Comparison of ENCODE assay signal across 8 cellular contexts in genomic region chr7:105352018-105352612, GRCh38. TPM values are rescaled to one million over a fixed set of nuclear protein-coding genes. Genes with fewer than 3 reads are reported as not detected.
A peak's percentile ranks its signal among the peaks of the same experiment; 100 is the strongest.
DNase-seq lines count a peak whose midpoint lies in the region; ATAC-seq and TF ChIP-seq lines count a peak whose summit lies in the region.

No MANE protein-coding gene starts in this region.

- H3K36me3 ChIP-seq in A673 (ENCODE audit: insufficient read depth, low read length, poor library complexity, severe bottlenecking) (no peaks in the 10 kb centered on the region), kidney epithelial cell (ENCODE audit: control insufficient read depth, insufficient read depth, low read length) (no peaks in the 10 kb centered on the region), BE2C (no peaks in the 10 kb centered on the region)

- H3K27me3 ChIP-seq in A673 (replicated peaks; ENCODE audit: insufficient read depth, low read depth, low read length, poor library complexity) (no peaks in the 10 kb centered on the region), kidney epithelial cell (ENCODE audit: control insufficient read depth, insufficient read depth, low read length) (no peaks in the 10 kb centered on the region), BE2C (no peaks in the 10 kb centered on the region)

- H3K4me3 ChIP-seq in A673 (ENCODE audit: low read depth, low read length, poor library complexity, severe bottlenecking) = no peak overlapping the region
- H3K4me3 ChIP-seq in kidney epithelial cell (ENCODE audit: low read depth, low read length) = no peak overlapping the region
- no peak overlapping the region for H3K4me3 ChIP-seq in BE2C (ENCODE audit: low read depth, low read length)

- H3K9me3 ChIP-seq in A673 (ENCODE audit: low read depth, low read length, poor library complexity, severe bottlenecking) (no peaks in the 10 kb centered on the region), BE2C (no peaks in the 10 kb centered on the region)

- no TSS peak for BruUV-seq in A673 (replicated peaks; lab: Mats Ljungman, UMichigan)

- CTCF ChIA-PET in A673 (lab: Charles Lee) = no interaction called here

- DNase-seq in A673 (ENCODE audit: low spot score) (peak; percentile 75), GM19238 (ENCODE audit: insufficient read length, low spot score) (peak; percentile 35), T follicular helper cell (ENCODE audit: low read depth) (peak; percentile 40), astrocyte of the hippocampus (ENCODE audit: low read depth, low spot score) (peak; percentile 89), kidney epithelial cell (ENCODE audit: low read depth) (peak; percentile 43), BE2C (no peak)
- peak; percentile 7 to 49 for DNase-seq in stimulated activated CD4-positive, alpha-beta T cell treated with anti-CD3 and anti-CD28 coated beads, Interleukin-4, amount 100 ng/mL, for 4 hours

- intact Hi-C loops in A673 (cut with micrococcal nuclease; ENCODE audit: unreplicated experiment) = no loop called here

- TF ChIP-seq CTCF in A673 (conservative IDR thresholded peaks at IDR 0.05; ENCODE audit: low read depth, low read length) (no peak), kidney epithelial cell (IDR thresholded peaks at IDR 0.05; ENCODE audit: insufficient read depth, low read length, poor library complexity, severe bottlenecking) (no peak), BE2C (IDR thresholded peaks at IDR 0.05; ENCODE audit: low read depth, low read length) (no peak)

- POLR2A ChIA-PET in A673 (lab: Charles Lee; ENCODE audit: low non-redundant PET) = interaction anchor here (0.5 kb wide), 1 partner anchor 58 kb away, joined by 5 read pairs; no protein-coding TSS in a partner anchor

- H3K4me1 ChIP-seq in A673 (ENCODE audit: insufficient read depth, low read length, poor library complexity, severe bottlenecking) = peaks cover 36% of the 10 kb centered on the region
- H3K4me1 ChIP-seq in BE2C = no peaks in the 10 kb centered on the region

- peak; percentile 88 for ATAC-seq in HG03432 (IDR thresholded peaks at IDR 0.05; ENCODE audit: unreplicated experiment)

- peak overlapping the region; percentile 24 for H3K27ac ChIP-seq in A673 (ENCODE audit: low read depth, low read length, poor library complexity, severe bottlenecking)

RNA-seq across cellular contexts. Expression of gene SRPK2, which starts 36.6 kb away (rescaled TPM):
- total RNA-seq in A673 (2021) (57.8 and 59.8 TPM in 2 replicates), kidney epithelial cell (33.9 and 38.1 TPM in 2 replicates)
- polyA plus RNA-seq in BE2C (2012; ENCODE audit: insufficient read depth, insufficient read length, low read depth) = 28.6 TPM
